Comparison of ENCODE assay signal across 10 cellular contexts in genomic region chr6:9986273-9986672, GRCh38.
"Had no signal": no experiment of that assay in that cellular context is flagged by ENCODE, and none has a peak within 500 bp of the region (broad histone marks: within the 10 kb centered on the region; RNA-seq: fewer than 3 reads in every experiment).

No MANE protein-coding gene starts in this region.

- H3K4me2 ChIP-seq: GM23338, KMS-11 had no signal

- H3K9ac ChIP-seq: KMS-11 had no signal

- H3K4me1 Mint-ChIP-seq: H9, IgD-negative memory B cell had no signal

- H2AFZ ChIP-seq: GM23338 had no signal

- FAIRE-seq: H1, H54, HepG2 had no signal

- H3K36me3 Mint-ChIP-seq: IgD-negative memory B cell had no signal

- H3K4me3 ChIP-seq: GM23338 had no signal

- ATAC-seq: GM23338, HepG2 had no signal

- DNase-seq: H9, HCEC 1CT, KBM-7 had no signal

- H3K27ac ChIP-seq: HL-60, KMS-11 had no signal

- H3K27me3 Mint-ChIP-seq: IgD-negative memory B cell had no signal

- H3K27ac Mint-ChIP-seq: GM23338, H9, IgD-negative memory B cell had no signal

- H3K4me3 Mint-ChIP-seq: GM23338, H9, IgD-negative memory B cell had no signal
